8 cellular contexts compared by ENCODE assay signal in the genomic region with DNA sequence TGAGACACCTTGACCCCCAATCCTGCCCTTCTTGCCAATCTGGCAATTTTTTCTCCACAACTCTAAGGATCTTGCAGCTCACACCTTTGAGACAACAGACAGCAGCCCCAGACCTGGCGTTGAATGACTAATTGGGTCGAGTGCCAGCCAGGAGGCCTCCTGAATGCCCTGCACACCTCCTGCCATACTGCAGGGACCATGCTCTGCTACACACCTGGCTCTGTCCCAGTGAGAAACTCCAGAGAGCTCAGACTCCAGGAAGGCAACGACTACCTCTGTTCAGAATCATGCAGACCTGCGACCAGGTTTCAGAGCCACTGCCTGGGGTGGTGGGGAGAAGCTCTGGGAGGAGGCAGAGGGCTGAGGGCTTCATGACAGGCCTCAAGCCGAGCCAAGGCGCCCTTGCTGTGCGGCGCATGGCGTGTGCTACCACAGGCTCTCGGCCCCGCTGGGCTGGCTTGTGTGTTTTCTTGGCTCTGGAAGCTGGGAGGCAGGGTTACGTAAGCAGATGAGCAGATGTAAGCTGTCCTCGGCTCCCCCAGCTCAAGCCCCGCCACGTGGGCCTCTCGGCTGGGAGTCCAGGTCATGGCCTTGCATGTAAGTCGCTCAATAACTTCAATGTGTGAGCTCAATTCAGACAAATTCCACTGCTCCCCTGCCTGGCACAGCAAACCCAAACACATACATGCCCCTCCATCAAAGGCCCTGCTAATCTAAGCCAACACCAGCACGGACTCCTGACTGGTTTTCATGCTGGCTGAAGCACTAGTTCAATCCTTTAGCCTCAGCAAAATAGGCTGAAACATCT. TPM values are rescaled to one million over a fixed set of nuclear protein-coding genes. Genes with fewer than 3 reads are reported as not detected.
DNase-seq lines count a peak whose midpoint lies in the region; ATAC-seq lines count a peak whose summit lies in the region.

No MANE protein-coding gene starts in this region.

- peak overlapping the region; percentile 17 for H3K4me3 Mint-ChIP-seq in activated T-helper 17 cell treated with anti-CD3 and anti-CD28 coated beads, Interleukin-2, amount 50 U/mL, for 72 hours

- H3K4me1 Mint-ChIP-seq in activated T-helper 17 cell treated with anti-CD3 and anti-CD28 coated beads, Interleukin-2, amount 50 U/mL, for 72 hours: peaks cover 54% of the 10 kb centered on the region

- peaks cover 10% of the 10 kb centered on the region for H3K36me3 Mint-ChIP-seq in activated T-helper 17 cell treated with anti-CD3 and anti-CD28 coated beads, Interleukin-2, amount 50 U/mL, for 72 hours (ENCODE audit: low read depth)

- DNase-seq in SIG-M5 treated with dmso at 0.1 percent for 504 hours (lab: John Stamatoyannopoulos, UW; ENCODE audit: unreplicated experiment): peak; percentile 39
- no peak for DNase-seq in SIG-M5 (lab: John Stamatoyannopoulos, UW)
- DNase-seq in iris pigment epithelial cell (ENCODE audit: low read depth): peak; percentile 98
- peak; percentile 100 for DNase-seq in smooth muscle cell of the brain vasculature (ENCODE audit: low read depth, low spot score)
- no peak for DNase-seq in COR-L47 (lab: John Stamatoyannopoulos, UW)
- no peak for DNase-seq in NCI-H128 (lab: John Stamatoyannopoulos, UW; ENCODE audit: unreplicated experiment)

- peak overlapping the region; percentile 78 for H3K27ac Mint-ChIP-seq in activated T-helper 17 cell treated with anti-CD3 and anti-CD28 coated beads, Interleukin-2, amount 50 U/mL, for 72 hours

- H3K27me3 Mint-ChIP-seq in activated T-helper 17 cell treated with anti-CD3 and anti-CD28 coated beads, Interleukin-2, amount 50 U/mL, for 72 hours: no peaks in the 10 kb centered on the region

- H3K9me3 Mint-ChIP-seq in activated T-helper 17 cell treated with anti-CD3 and anti-CD28 coated beads, Interleukin-2, amount 50 U/mL, for 72 hours: no peaks in the 10 kb centered on the region

- ATAC-seq in activated T-helper 17 cell treated with anti-CD3 and anti-CD28 coated beads, Interleukin-2, amount 50 U/mL, for 72 hours (replicated peaks): no peak
- ATAC-seq in GM21737 (IDR thresholded peaks at IDR 0.05; ENCODE audit: unreplicated experiment): no peak

RNA-seq across cellular contexts. Expression of gene B4GALT1, which starts 27.5 kb away (rescaled TPM):
- total RNA-seq in activated T-helper 17 cell treated with anti-CD3 and anti-CD28 coated beads, Interleukin-2, amount 50 U/mL, for 72 hours: 10 to 100 TPM; 45.4 to 57.9 TPM

Comparison
In these comparisons a context has a peak if more than half of its experiments do, and no peak if none do; other contexts are left out.
1. DNase-seq: peak in SIG-M5 treated with dmso at 0.1 percent for 504 hours (single experiment), iris pigment epithelial cell (single experiment) and smooth muscle cell of the brain vasculature (single experiment); none in SIG-M5 (single experiment), COR-L47 (single experiment) and NCI-H128 (single experiment).